In genomic region chr5:172187118-172188032, GRCh38 we compare ENCODE assay signal across 8 cellular contexts. TPM values are rescaled to one million over a fixed set of nuclear protein-coding genes. Genes with fewer than 3 reads are reported as not detected.
DNase-seq lines count a peak whose midpoint lies in the region; ATAC-seq and TF ChIP-seq lines count a peak whose summit lies in the region.

No MANE protein-coding gene starts in this region.

- no peak for TF ChIP-seq CTCF in omental fat pad (IDR thresholded peaks at IDR 0.05)

- peak; percentile 31 for ATAC-seq in HG03432 (IDR thresholded peaks at IDR 0.05; ENCODE audit: unreplicated experiment)
- peak; percentile 65 for ATAC-seq in omental fat pad (ENCODE audit: low FRiP score)
- ATAC-seq in aorta (ENCODE audit: low FRiP score) = peak; percentile 34

- WGBS in aorta, 2 donors = 0 to 1% methylated on average over 66 of the region's 66 CpGs

- no peaks in the 10 kb centered on the region for H3K9me3 ChIP-seq in aorta (ENCODE audit: control insufficient read depth, low read length)

- intact Hi-C loops in aorta (cut with DNase I) = loop anchor here (2.0 to 10.0 kb wide), 5 partner anchors 80 to 773 kb away; partner anchors contain the start of genes FGF18 (in 1 of the 2) and UBTD2 (in 1 of the 2)

- DNase-seq in AML-193 (lab: John Stamatoyannopoulos, UW) (peak; percentile 37 to 60), SIG-M5 (lab: John Stamatoyannopoulos, UW) (peak; percentile 19), foreskin melanocyte (peak; percentile 44), omental fat pad (ENCODE audit: low spot score) (peak; percentile 42), aorta (peak; percentile 81 to 88)
- peak; percentile 56 for DNase-seq in activated gamma-delta T cell treated with anti-CD3 and anti-CD28 coated beads, Interleukin-2, amount 50 U/mL, for 16 hours (ENCODE audit: low read depth)

- peak overlapping the region in 1 of 2 donors; percentile 14 for H3K27ac ChIP-seq in aorta (ENCODE audit: low read depth in 1 of 2, low read length in 2 of 2)

- TF ChIP-seq POLR2A in GM19193 (IDR thresholded peaks at IDR 0.05; ENCODE audit: extremely low read depth, insufficient read depth, insufficient read length) = peak; percentile 27

- H3K4me1 ChIP-seq in aorta (ENCODE audit: control insufficient read depth in 1 of 2, insufficient read depth in 2 of 2, low read length in 2 of 2) = no peaks in the 10 kb centered on the region

- peak overlapping the region; percentile 43 to 64 for H3K4me3 ChIP-seq in aorta (ENCODE audit: low read length in 2 of 2)

- H3K36me3 ChIP-seq in aorta (ENCODE audit: control insufficient read depth in 1 of 2, insufficient read depth in 2 of 2, low read length in 1 of 2) = no peaks in the 10 kb centered on the region

- no peaks in the 10 kb centered on the region for H3K27me3 ChIP-seq in aorta (ENCODE audit: control insufficient read depth in 1 of 2, insufficient read depth in 2 of 2, low read length in 1 of 2)

RNA-seq across cellular contexts. Expression of gene STK10, which starts 0.6 kb away (rescaled TPM):
- total RNA-seq in omental fat pad (100 to 1,000 TPM in 1 of 4 donors, 10 to 100 TPM in 3; 26.4 to 110 (median 52.4) TPM), aorta (10 to 100 TPM; 32.5 to 67.7 TPM)
- polyA plus RNA-seq in aorta = 1 to 10 TPM; 4.1 to 5.1 TPM

RNA-seq across cellular contexts. Expression of gene EFCAB9, which starts 6.6 kb away (rescaled TPM):
- not detected for total RNA-seq in omental fat pad
- total RNA-seq in aorta = not detected
- polyA plus RNA-seq in aorta = not detected

Comparison
In these comparisons a context has a peak if more than half of its experiments do, and no peak if none do; other contexts are left out.
1. DNase-seq: peak in every context shown above with its lines; median percentile 84 in aorta; 56 in activated gamma-delta T cell treated with anti-CD3 and anti-CD28 coated beads, Interleukin-2, amount 50 U/mL, for 16 hours; 48 in AML-193; 44 in foreskin melanocyte; 42 in omental fat pad; 19 in SIG-M5.